ENCODE assay signal across 8 cellular contexts in the genomic region with DNA sequence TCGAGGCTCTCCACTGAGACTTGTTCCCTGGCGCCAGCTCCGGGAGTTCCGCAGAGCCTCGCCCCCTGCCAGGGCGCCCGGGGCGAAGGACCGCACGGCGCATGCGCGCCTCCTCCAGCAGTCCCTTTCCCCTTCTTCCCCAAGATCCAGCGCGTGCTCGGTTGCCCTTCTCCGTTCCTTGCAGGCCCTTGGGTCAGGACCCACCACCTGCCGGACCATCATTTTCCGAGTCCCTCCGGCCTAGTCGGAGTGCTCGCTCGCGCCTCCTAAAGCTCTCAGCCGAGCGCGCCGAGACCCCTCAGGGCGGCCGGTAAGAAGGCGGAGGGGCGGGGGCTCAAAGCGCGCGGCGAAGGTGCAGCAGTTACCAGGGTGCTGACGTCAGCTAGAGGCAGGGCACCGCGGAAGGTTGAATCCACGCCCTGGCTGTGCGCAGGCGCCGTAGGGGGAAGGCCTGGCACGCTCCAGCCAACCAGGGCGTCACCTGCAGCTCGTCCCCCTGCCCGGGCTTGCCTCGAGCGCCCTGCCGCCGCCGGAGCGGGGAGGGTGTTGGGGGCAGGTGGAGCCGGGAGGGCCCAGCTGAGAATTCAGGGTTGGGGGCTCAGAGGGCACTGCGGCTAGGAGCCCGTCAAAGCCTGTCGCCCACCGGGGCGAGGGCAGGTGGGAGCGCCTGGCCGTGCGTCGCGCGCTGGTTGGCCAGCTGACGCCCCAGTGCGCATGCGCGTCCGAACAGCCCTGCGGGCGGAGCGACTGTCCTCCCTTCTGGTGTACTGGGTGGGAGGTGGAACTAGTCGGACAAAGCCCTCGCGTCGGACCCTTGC. TPM values are rescaled to one million over a fixed set of nuclear protein-coding genes. Genes with fewer than 3 reads are reported as not detected.
DNase-seq lines count a peak whose midpoint lies in the region; ATAC-seq and TF ChIP-seq lines count a peak whose summit lies in the region.

A gene with protein sequence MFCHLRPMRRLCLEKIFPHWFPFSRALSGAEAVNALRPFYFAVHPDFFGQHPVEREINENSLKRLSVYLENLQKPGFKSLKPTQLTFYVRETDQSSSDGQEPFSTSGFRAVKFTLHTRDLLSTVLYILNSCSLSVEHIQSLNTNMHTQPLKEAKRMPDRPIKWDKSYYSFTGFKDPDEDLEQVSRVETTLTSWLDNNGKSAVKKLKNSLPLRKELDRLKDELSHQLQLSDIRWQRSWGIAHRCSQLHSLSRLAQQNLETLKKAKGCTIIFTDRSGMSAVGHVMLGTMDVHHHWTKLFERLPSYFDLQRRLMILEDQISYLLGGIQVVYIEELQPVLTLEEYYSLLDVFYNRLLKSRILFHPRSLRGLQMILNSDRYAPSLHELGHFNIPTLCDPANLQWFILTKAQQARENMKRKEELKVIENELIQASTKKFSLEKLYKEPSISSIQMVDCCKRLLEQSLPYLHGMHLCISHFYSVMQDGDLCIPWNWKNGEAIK (plus strand): TSS at position 757 of the 818 bp plus-strand sequence. CDS start 16,017 bp downstream, outside the sequence.

- H3K4me1 ChIP-seq in OCI-LY7 (ENCODE audit: insufficient read depth, low read length, poor library complexity, severe bottlenecking) (peaks cover 23% of the 10 kb centered on the region), mucosa of descending colon (ENCODE audit: low read depth) (peaks cover 10% of the 10 kb centered on the region)

- H3K9me3 ChIP-seq in OCI-LY7 (ENCODE audit: low read length): no peaks in the 10 kb centered on the region
- H3K9me3 ChIP-seq in mucosa of descending colon: no peaks in the 10 kb centered on the region

- peak; percentile 85 for ATAC-seq in GM21526 (IDR thresholded peaks at IDR 0.05; ENCODE audit: low FRiP score, unreplicated experiment)
- peak; percentile 99 for ATAC-seq in mucosa of descending colon

- intact Hi-C loops in OCI-LY7 (cut with micrococcal nuclease; ENCODE audit: unreplicated experiment): loop anchor here (1.0 to 10.0 kb wide), 4 partner anchors 177 to 637 kb away; a partner anchor contains a TSS
- intact Hi-C loops in mucosa of descending colon (cut with DNase I, micrococcal nuclease): no loop called here

- no TSS peak for BruUV-seq in OCI-LY7 (replicated peaks; lab: Mats Ljungman, UMichigan)

- H3K36me3 ChIP-seq in OCI-LY7 (ENCODE audit: insufficient read depth, low read length): peaks cover 8% of the 10 kb centered on the region; the same call in 1 of the 2 replicates
- no peaks in the 10 kb centered on the region for H3K36me3 ChIP-seq in mucosa of descending colon (ENCODE audit: low read depth)

- CTCF ChIA-PET in OCI-LY7 (lab: Charles Lee; ENCODE audit: unreplicated experiment): interaction anchor here (0.6 kb wide), 1 partner anchor 173 kb away, joined by 3 read pairs; no protein-coding TSS in a partner anchor

- H3K79me2 ChIP-seq in OCI-LY7 (ENCODE audit: insufficient read depth, low read depth, low read length): peaks cover 31% of the 10 kb centered on the region

- peak within 1 kb of the TSS; percentile 90 for H2AFZ ChIP-seq in OCI-LY7 (ENCODE audit: low read length)

- TF ChIP-seq CTCF in OCI-LY7 (conservative IDR thresholded peaks at IDR 0.05; ENCODE audit: low read length) (no peak), epithelial cell of esophagus (IDR thresholded peaks at IDR 0.05; ENCODE audit: insufficient read depth, low read depth, low read length, missing control alignments) (no peak), mucosa of descending colon (IDR thresholded peaks at IDR 0.05) (no peak)

- no peaks in the 10 kb centered on the region for H4K20me1 ChIP-seq in OCI-LY7 (ENCODE audit: insufficient read depth, low read length)

- peak within 1 kb of the TSS; percentile 71 for H3K27ac ChIP-seq in OCI-LY7 (ENCODE audit: low read depth, low read length, poor library complexity, severe bottlenecking)

- DNase-seq in DMS 273 (lab: John Stamatoyannopoulos, UW; ENCODE audit: unreplicated experiment) (peak; percentile 97), HuH-7.5 (ENCODE audit: low spot score) (peak; percentile 94), OCI-LY7 (ENCODE audit: low spot score) (peak; percentile 98), activated T-cell treated with anti-CD3 and anti-CD28 coated beads for 24 hours (ENCODE audit: low read depth) (peak; percentile 98), epithelial cell of esophagus (ENCODE audit: low read depth) (peak; percentile 99), mucosa of descending colon (peak; percentile 99)
- DNase-seq in stimulated activated CD8-positive, alpha-beta memory T cell treated with anti-CD3 and anti-CD28 coated beads, Interleukin-4, amount 100 ng/mL, for 24 hours (ENCODE audit: low read depth): peak; percentile 98

- H3K4me3 ChIP-seq in OCI-LY7 (ENCODE audit: low read depth, low read length, poor library complexity, severe bottlenecking) (peak within 1 kb of the TSS; percentile 82), epithelial cell of esophagus (ENCODE audit: low read length) (peak within 1 kb of the TSS; percentile 96), mucosa of descending colon (peak within 1 kb of the TSS; percentile 69)

- H3K4me2 ChIP-seq in OCI-LY7 (ENCODE audit: low read length): peak within 1 kb of the TSS; percentile 88

- POLR2A ChIA-PET in OCI-LY7 (lab: Charles Lee): interaction anchor here (0.7 to 2.4 kb wide), 11 partner anchors 8 to 1725 kb away, joined by 3 to 10 read pairs (median 3); no protein-coding TSS in a partner anchor

- no peaks in the 10 kb centered on the region for H3K9me2 ChIP-seq in OCI-LY7 (ENCODE audit: insufficient read depth, low read length)

RNA-seq across cellular contexts. Expression of the gene that starts here (rescaled TPM):
- total RNA-seq in OCI-LY7 (2014; rRNA removed; shearing (Covaris generic)): 15.2 and 17.9 TPM in 2 replicates
- total RNA-seq in OCI-LY7 (2022) (24.0 and 29.5 TPM in 2 replicates), mucosa of descending colon (10 to 100 TPM; 22.3 to 27.2 (median 22.7) TPM)

Comparison
In these comparisons a context has a peak if more than half of its experiments do, and no peak if none do; other contexts are left out.
1. Peak in every context shown above with its lines: DNase-seq, ATAC-seq, H3K4me3 ChIP-seq and H3K27ac ChIP-seq.